ENCODE assay signal across 1 cellular context in genomic region chr20:57586370-57586793, GRCh38.
TF ChIP-seq lines count a peak whose summit lies in the region.

No MANE protein-coding gene starts in this region.

TF ChIP-seq in HepG2, 621 proteins besides CTCF, POLR2A, EP300 and RAD21 (continued from another document and continues in another):
- TF ChIP-seq ZNF687 (CRISPR knock-in tag; IDR thresholded peaks at IDR 0.05), result peak; percentile 94
- no peak for TF ChIP-seq ZBTB44 (CRISPR knock-in tag; IDR thresholded peaks at IDR 0.05)
- no peak for TF ChIP-seq HMGXB4 (CRISPR knock-in tag; IDR thresholded peaks at IDR 0.05; ENCODE audit: borderline replicate concordance in 1 of 2, low read depth in 1 of 2)
- TF ChIP-seq SATB2 (CRISPR knock-in tag; IDR thresholded peaks at IDR 0.05), result no peak
- TF ChIP-seq FOXP4 (CRISPR knock-in tag; IDR thresholded peaks at IDR 0.05), result peak; percentile 66
- TF ChIP-seq ZGPAT (CRISPR knock-in tag; IDR thresholded peaks at IDR 0.05), result no peak; the same call in 1 of the 2 replicates
- TF ChIP-seq SUZ12 (IDR thresholded peaks at IDR 0.05; ENCODE audit: low read depth, low read length), result no peak
- TF ChIP-seq CSRNP1 (CRISPR knock-in tag; IDR thresholded peaks at IDR 0.05), result no peak
- no peak for TF ChIP-seq ATRX (CRISPR knock-in tag; IDR thresholded peaks at IDR 0.05; ENCODE audit: borderline replicate concordance)
- TF ChIP-seq ZNF3 (CRISPR knock-in tag; IDR thresholded peaks at IDR 0.05), result no peak; the same call in 1 of the 2 replicates
- no peak for TF ChIP-seq ZNF720 (CRISPR knock-in tag; IDR thresholded peaks at IDR 0.05)
- TF ChIP-seq ZFYVE20 (CRISPR knock-in tag; IDR thresholded peaks at IDR 0.05; ENCODE audit: borderline replicate concordance, low read depth), result no peak
- no peak for TF ChIP-seq PBX3 (CRISPR knock-in tag; IDR thresholded peaks at IDR 0.05; ENCODE audit: borderline replicate concordance)
- TF ChIP-seq ZNF710 (CRISPR knock-in tag; IDR thresholded peaks at IDR 0.05; ENCODE audit: borderline replicate concordance), result no peak
- no peak for TF ChIP-seq RAD51 (IDR thresholded peaks at IDR 0.05; ENCODE audit: borderline replicate concordance)
- TF ChIP-seq ZBTB49 (CRISPR knock-in tag; IDR thresholded peaks at IDR 0.05; ENCODE audit: borderline replicate concordance), result no peak
- TF ChIP-seq ZNF432 (CRISPR knock-in tag; IDR thresholded peaks at IDR 0.05; ENCODE audit: borderline replicate concordance), result no peak
- TF ChIP-seq MAX (IDR thresholded peaks at IDR 0.05), result peak; percentile 84
- peak; percentile 51; the same call in 1 of the 2 replicates for TF ChIP-seq KAT8 (CRISPR knock-in tag; IDR thresholded peaks at IDR 0.05)
- no peak for TF ChIP-seq NONO (IDR thresholded peaks at IDR 0.05)
- no peak; the same call in 1 of the 2 replicates for TF ChIP-seq NONO (CRISPR knock-in tag; conservative IDR thresholded peaks at IDR 0.05)
- TF ChIP-seq ZNF317 (CRISPR knock-in tag; IDR thresholded peaks at IDR 0.05), result no peak
- no peak for TF ChIP-seq ZNF253 (CRISPR knock-in tag; IDR thresholded peaks at IDR 0.05; ENCODE audit: borderline replicate concordance)
- TF ChIP-seq POLR2AphosphoS5 (IDR thresholded peaks at IDR 0.05; ENCODE audit: low read depth, low read length), result 0 out of 2 replicates have a peak, but pooled peaks have one; percentile 2
- TF ChIP-seq ZBTB42 (CRISPR knock-in tag; IDR thresholded peaks at IDR 0.05), result no peak
- peak; percentile 86; the same call in 1 of the 2 replicates for TF ChIP-seq ZBTB7A (CRISPR knock-in tag; IDR thresholded peaks at IDR 0.05)
- TF ChIP-seq NAIF1 (CRISPR knock-in tag; IDR thresholded peaks at IDR 0.05; ENCODE audit: borderline replicate concordance), result no peak
- TF ChIP-seq ZNF180 (CRISPR knock-in tag; IDR thresholded peaks at IDR 0.05; ENCODE audit: borderline replicate concordance, low read depth), result no peak
- no peak for TF ChIP-seq ZC3H4 (CRISPR knock-in tag; IDR thresholded peaks at IDR 0.05; ENCODE audit: borderline replicate concordance)
- no peak for TF ChIP-seq ATF6 (CRISPR knock-in tag; conservative IDR thresholded peaks at IDR 0.05)
- TF ChIP-seq AGO1 (IDR thresholded peaks at IDR 0.05; ENCODE audit: low read depth, low read length, poor library complexity, severe bottlenecking), result no peak
